14 cellular contexts compared by ENCODE assay signal in the genomic region with DNA sequence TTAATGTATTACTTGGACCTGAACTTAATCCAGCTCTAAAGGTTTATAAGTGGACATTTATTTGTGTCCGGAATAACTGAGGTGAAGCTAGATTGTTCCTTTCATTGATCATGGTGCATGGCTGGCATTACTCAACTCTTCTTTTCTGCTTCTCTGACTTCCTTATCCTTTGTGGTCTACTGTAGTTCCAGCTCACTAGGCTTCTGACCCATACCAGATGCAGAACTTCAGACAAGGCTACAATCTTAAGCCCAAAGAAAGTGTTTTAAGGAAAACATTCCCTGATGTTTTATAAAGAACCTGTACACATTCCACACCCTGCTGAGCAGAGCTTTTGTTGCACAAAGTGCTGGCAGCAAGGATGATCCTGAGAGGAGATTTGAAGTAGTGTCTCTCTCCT.
DNase-seq lines count a peak whose midpoint lies in the region; TF ChIP-seq lines count a peak whose summit lies in the region.
"Had no signal": no experiment of that assay in that cellular context is flagged by ENCODE, and none has a peak within 500 bp of the region (broad histone marks: within the 10 kb centered on the region; RNA-seq: fewer than 3 reads in every experiment).

No MANE protein-coding gene starts in this region.

- no peaks in the 10 kb centered on the region for H4K20me1 ChIP-seq in GM23248 (ENCODE audit: insufficient read depth)

- WGBS in GM23248 (ENCODE audit: low coverage in 1 of 2, low lambda C conversion rate in 2 of 2, missing lambda C conversion rate in 2 of 2), 2 experiments = 88 to 100% methylated on average over 1 of the region's 1 CpG

- H3K4me3 ChIP-seq in GM23248 = no peak overlapping the region
- H3K4me3 ChIP-seq: SJSA1 had no signal

- no peaks in the 10 kb centered on the region for H3K36me3 ChIP-seq in GM23248 (ENCODE audit: low read depth)
- H3K36me3 ChIP-seq: SJSA1 had no signal

- no peak overlapping the region for H3K4me3 Mint-ChIP-seq in endothelial cell (ENCODE audit: unreplicated experiment)
- H3K4me3 Mint-ChIP-seq in glutamatergic neuron (ENCODE audit: unreplicated experiment) = no peak overlapping the region
- H3K4me3 Mint-ChIP-seq: stimulated activated naive CD8-positive, alpha-beta T cell treated with anti-CD3 and anti-CD28 coated beads, Interleukin-15, Interleukin-2, amounts not matched to agents 100 ng/mL and 50 ng/mL, for 24 hours had no signal

- H3K9ac ChIP-seq in GM23248 = no peak overlapping the region

- no peaks in the 10 kb centered on the region for H3K9me2 ChIP-seq in GM23248 (ENCODE audit: insufficient read depth)

- TF ChIP-seq CTCF in endothelial cell (IDR thresholded peaks at IDR 0.05; ENCODE audit: unreplicated experiment) (no peak), glutamatergic neuron (IDR thresholded peaks at IDR 0.05; ENCODE audit: partially characterized antibody, unreplicated experiment) (no peak)

- peaks cover 16% of the 10 kb centered on the region for H3F3A ChIP-seq in GM23248 (ENCODE audit: insufficient read depth)

- peaks cover 43% of the 10 kb centered on the region for H3K4me1 ChIP-seq in GM23248 (ENCODE audit: insufficient read depth)

- no peaks in the 10 kb centered on the region for H3K36me3 Mint-ChIP-seq in endothelial cell (ENCODE audit: low read depth, unreplicated experiment)
- no peaks in the 10 kb centered on the region for H3K36me3 Mint-ChIP-seq in glutamatergic neuron (ENCODE audit: unreplicated experiment)

- no peaks in the 10 kb centered on the region for H3K9me3 Mint-ChIP-seq in endothelial cell (ENCODE audit: unreplicated experiment)
- no peaks in the 10 kb centered on the region for H3K9me3 Mint-ChIP-seq in glutamatergic neuron (ENCODE audit: unreplicated experiment)

- H3K79me2 ChIP-seq in GM23248 (ENCODE audit: insufficient read depth) = no peaks in the 10 kb centered on the region

- no peaks in the 10 kb centered on the region for H3K27me3 ChIP-seq in GM23248 (replicated peaks; ENCODE audit: insufficient read depth)
- H3K27me3 ChIP-seq: SJSA1 had no signal

- H2AFZ ChIP-seq in GM23248 = no peak overlapping the region

- in situ Hi-C loops in GM23248 (cut with MboI) = no loop called here

- H3K4me1 Mint-ChIP-seq in endothelial cell (ENCODE audit: unreplicated experiment) = peaks cover 25% of the 10 kb centered on the region
- H3K4me1 Mint-ChIP-seq in glutamatergic neuron (ENCODE audit: low read depth, unreplicated experiment) = peaks cover 6% of the 10 kb centered on the region

- no peak overlapping the region for H3K27ac ChIP-seq in GM23248
- H3K27ac ChIP-seq: SJSA1 had no signal

- H3K27ac Mint-ChIP-seq in endothelial cell (ENCODE audit: unreplicated experiment) (no peak overlapping the region), glutamatergic neuron (ENCODE audit: unreplicated experiment) (no peak overlapping the region)

- H3K9me3 ChIP-seq in GM23248 (ENCODE audit: low read depth) = no peaks in the 10 kb centered on the region
- H3K9me3 ChIP-seq: SJSA1 had no signal

- no peaks in the 10 kb centered on the region for H3K27me3 Mint-ChIP-seq in endothelial cell (ENCODE audit: unreplicated experiment)
- H3K27me3 Mint-ChIP-seq in glutamatergic neuron (ENCODE audit: unreplicated experiment) = no peaks in the 10 kb centered on the region
- H3K27me3 Mint-ChIP-seq: stimulated activated naive CD8-positive, alpha-beta T cell treated with anti-CD3 and anti-CD28 coated beads, Interleukin-15, Interleukin-2, amounts not matched to agents 100 ng/mL and 50 ng/mL, for 24 hours had no signal

- DNase-seq in AML-193 (lab: John Stamatoyannopoulos, UW) = peak; percentile 74 to 80
- DNase-seq in GM23248 = peak; percentile 35
- DNase-seq in SKM-1 (lab: John Stamatoyannopoulos, UW; ENCODE audit: unreplicated experiment) = peak; percentile 5
- DNase-seq in medulla oblongata (ENCODE audit: extremely low spot score) = peak; percentile 12
- no peak for DNase-seq in endothelial cell (ENCODE audit: low spot score)
- DNase-seq in GOT3 (lab: John Stamatoyannopoulos, UW) = no peak
- no peak for DNase-seq in glutamatergic neuron
- no peak for DNase-seq in activated CD4-positive, CD25-positive, alpha-beta regulatory T cell treated with anti-CD3 and anti-CD28 coated beads, Interleukin-2, amount 50 U/mL, for 72 hours
- DNase-seq: activated CD4-positive, alpha-beta T cell treated with anti-CD3 and anti-CD28 coated beads, Interleukin-2, amount 50 U/mL, for 1 hour; activated naive CD4-positive, alpha-beta T cell treated with anti-CD3 and anti-CD28 coated beads, Interleukin-2, amount 50 U/mL, for 16 hours; effector memory CD4-positive, alpha-beta T cell; hypothalamus had no signal

- no peak overlapping the region for H3K4me2 ChIP-seq in GM23248 (ENCODE audit: unreplicated experiment)

Comparison
In these comparisons a context has a peak if more than half of its experiments do, and no peak if none do; other contexts are left out.
1. DNase-seq: peak in AML-193 (2 of 2), GM23248 (single experiment), SKM-1 (single experiment) and medulla oblongata (single experiment); none in endothelial cell (single experiment), GOT3 (single experiment), glutamatergic neuron (single experiment) and activated CD4-positive, CD25-positive, alpha-beta regulatory T cell treated with anti-CD3 and anti-CD28 coated beads, Interleukin-2, amount 50 U/mL, for 72 hours (single experiment).